19 cellular contexts compared by ENCODE assay signal in genomic region chr2:42764901-42765300, GRCh38. TPM values are rescaled to one million over a fixed set of nuclear protein-coding genes. Genes with fewer than 3 reads are reported as not detected.
DNase-seq lines count a peak whose midpoint lies in the region; ATAC-seq, FAIRE-seq and TF ChIP-seq lines count a peak whose summit lies in the region.
"Had no signal": no experiment of that assay in that cellular context is flagged by ENCODE, and none has a peak within 500 bp of the region (broad histone marks: within the 10 kb centered on the region; RNA-seq: fewer than 3 reads in every experiment).

No MANE protein-coding gene starts in this region.

- no peak overlapping the region for H4K5ac ChIP-seq in H1 (ENCODE audit: insufficient read length, low read depth, low read length)

- no peak overlapping the region for H2AK5ac ChIP-seq in H1 (ENCODE audit: low read depth, low read length)

- H3K36me3 ChIP-seq in H1 (ENCODE audit: control insufficient read depth in 2 of 4, insufficient read depth in 4 of 4, low read length in 3 of 4) (no peaks in the 10 kb centered on the region; a peak in 2 of 8 replicates), right lobe of liver (peaks cover 0 to 7% (median 0%) of the 10 kb centered on the region in 4 donors), osteoblast (ENCODE audit: insufficient read depth, low read length) (no peaks in the 10 kb centered on the region)
- H3K36me3 ChIP-seq: BE2C had no signal

- no peak overlapping the region for H3K9ac ChIP-seq in H1 (replicated peaks in 1 of 4; ENCODE audit: extremely low read depth in 1 of 4, low read depth in 3 of 4, low read length in 3 of 4)

- no peak for TF ChIP-seq RAD21 in H1 (IDR thresholded peaks at IDR 0.05 in 1 of 2, conservative IDR thresholded peaks at IDR 0.05 in 1 of 2; ENCODE audit: low read depth in 2 of 2, low read length in 2 of 2)

- H3K4me1 ChIP-seq in H1 (replicated peaks in 1 of 4; ENCODE audit: control insufficient read depth in 3 of 4, insufficient read depth in 4 of 4, low read length in 3 of 4) (peaks cover 0 to 11% (median under 1%) of the 10 kb centered on the region in 4 experiments; a peak in 3 of 7 replicates), right lobe of liver (no peaks in the 10 kb centered on the region), osteoblast (ENCODE audit: insufficient read depth, low read length) (no peaks in the 10 kb centered on the region)
- H3K4me1 ChIP-seq: BE2C, Caco-2 had no signal

- no peaks in the 10 kb centered on the region for H3K27me3 ChIP-seq in H1 (replicated peaks in 1 of 4; ENCODE audit: control insufficient read depth in 3 of 4, extremely low read depth in 1 of 4, insufficient read depth in 3 of 4, low read length in 3 of 4)
- no peaks in the 10 kb centered on the region for H3K27me3 ChIP-seq in right lobe of liver
- no peaks in the 10 kb centered on the region for H3K27me3 ChIP-seq in osteoblast (ENCODE audit: insufficient read depth, low read length)
- H3K27me3 ChIP-seq: BE2C had no signal

- no peak overlapping the region for H3K27ac ChIP-seq in H1 (ENCODE audit: low read depth, low read length)
- H3K27ac ChIP-seq in right lobe of liver, result no peak overlapping the region
- H3K27ac ChIP-seq in osteoblast (ENCODE audit: low read depth, low read length), result no peak overlapping the region
- H3K27ac ChIP-seq: C4-2B had no signal

- H2BK5ac ChIP-seq in H1 (ENCODE audit: low read depth, low read length), result no peak overlapping the region

- no peak overlapping the region for H3K14ac ChIP-seq in H1 (ENCODE audit: insufficient read length)

- DNase-seq in H1 (ENCODE audit: low read depth in 1 of 2, low spot score in 2 of 2) (no peak), right lobe of liver (peak in 1 of 3 donors; percentile 55), osteoblast (ENCODE audit: insufficient read length, low spot score, missing footprints) (peak; percentile 51), NK-92 (lab: John Stamatoyannopoulos, UW; ENCODE audit: unreplicated experiment) (no peak)
- DNase-seq in activated T-helper 2 cell treated with anti-CD3 and anti-CD28 coated beads, Interferon-gamma antibody, Interleukin-2, Interleukin-4, amounts not matched to agents 10 μg/mL and 5 μg/mL and 100 μg/mL, durations not matched to agents 14 hours and 24 hours and 36 hours (ENCODE audit: low spot score), result no peak
- DNase-seq: ACHN; BE2C; Caco-2; CD4-positive, alpha-beta T cell; GDM1; H9 had no signal

- H3K18ac ChIP-seq in H1 (ENCODE audit: extremely low read depth, low read length), result no peak overlapping the region

- no peak for FAIRE-seq in H1 (lab: Jason Lieb, UNC)
- FAIRE-seq: A204.1, D721Med, GM12892, HTR-8/SVneo had no signal

- no peak overlapping the region for H2BK12ac ChIP-seq in H1 (ENCODE audit: low read depth, low read length)

- no peaks in the 10 kb centered on the region for H3K79me2 ChIP-seq in H1 (ENCODE audit: control insufficient read depth in 1 of 2, insufficient read depth in 2 of 2, low read length in 2 of 2)
- no peaks in the 10 kb centered on the region for H3K79me2 ChIP-seq in osteoblast (ENCODE audit: insufficient read depth, low read length)

- intact Hi-C loops in right lobe of liver (cut with DNase I), result no loop called here
- intact Hi-C loops in activated T-helper 2 cell treated with anti-CD3 and anti-CD28 coated beads, Interferon-gamma antibody, Interleukin-2, Interleukin-4, amounts not matched to agents 10 μg/mL and 5 μg/mL and 100 μg/mL, durations not matched to agents 14 hours and 24 hours and 36 hours (cut with micrococcal nuclease), result no loop called here

- H3K23me2 ChIP-seq in H1 (ENCODE audit: low read depth, low read length), result no peaks in the 10 kb centered on the region

- H3K4me3 ChIP-seq in H1 (ENCODE audit: extremely low read depth in 1 of 4, insufficient read depth in 2 of 4, low read depth in 3 of 4, low read length in 4 of 4) (no peak overlapping the region), right lobe of liver (no peak overlapping the region), osteoblast (ENCODE audit: insufficient read depth, low read length) (no peak overlapping the region)
- H3K4me3 ChIP-seq: GM23338 had no signal

- H4K20me1 ChIP-seq in H1 (replicated peaks in 1 of 2; ENCODE audit: control insufficient read depth in 1 of 2, insufficient read depth in 2 of 2, low read length in 2 of 2), result no peaks in the 10 kb centered on the region
- no peaks in the 10 kb centered on the region for H4K20me1 ChIP-seq in osteoblast (ENCODE audit: insufficient read depth, low read length)

- no peak overlapping the region for H2BK120ac ChIP-seq in H1 (replicated peaks; ENCODE audit: low read depth, low read length)

- H3K4me3 Mint-ChIP-seq in activated T-helper 2 cell treated with anti-CD3 and anti-CD28 coated beads, Interferon-gamma antibody, Interleukin-2, Interleukin-4, amounts not matched to agents 10 μg/mL and 5 μg/mL and 100 μg/mL, durations not matched to agents 14 hours and 24 hours and 36 hours (ENCODE audit: low read depth), result no peak overlapping the region
- H3K4me3 Mint-ChIP-seq: CD4-positive, alpha-beta T cell; GM23338; H9; IgD-negative memory B cell had no signal

- H3K27me3 Mint-ChIP-seq in activated T-helper 2 cell treated with anti-CD3 and anti-CD28 coated beads, Interferon-gamma antibody, Interleukin-2, Interleukin-4, amounts not matched to agents 10 μg/mL and 5 μg/mL and 100 μg/mL, durations not matched to agents 14 hours and 24 hours and 36 hours (ENCODE audit: low read depth), result no peaks in the 10 kb centered on the region
- H3K27me3 Mint-ChIP-seq: CD4-positive, alpha-beta T cell; IgD-negative memory B cell had no signal

- H2AFZ ChIP-seq in H1 (ENCODE audit: low read length) (no peak overlapping the region), osteoblast (ENCODE audit: low read length) (no peak overlapping the region)
- H2AFZ ChIP-seq: GM23338 had no signal

- no peak overlapping the region for H3K4me2 ChIP-seq in H1 (ENCODE audit: insufficient read depth in 1 of 2, low read depth in 2 of 2, low read length in 2 of 2)
- H3K4me2 ChIP-seq in osteoblast (ENCODE audit: insufficient read depth, low read length), result no peak overlapping the region
- H3K4me2 ChIP-seq: GM23338 had no signal

- CTCF ChIA-PET in H1 (lab: Charles Lee; ENCODE audit: partially characterized antibody), result no interaction called here

- H3K79me1 ChIP-seq in H1 (ENCODE audit: low read depth, low read length), result no peaks in the 10 kb centered on the region

- no peaks in the 10 kb centered on the region for H3K36me3 Mint-ChIP-seq in activated T-helper 2 cell treated with anti-CD3 and anti-CD28 coated beads, Interferon-gamma antibody, Interleukin-2, Interleukin-4, amounts not matched to agents 10 μg/mL and 5 μg/mL and 100 μg/mL, durations not matched to agents 14 hours and 24 hours and 36 hours (ENCODE audit: low read depth)

- POLR2A ChIA-PET in H1 (lab: Charles Lee; ENCODE audit: partially characterized antibody), result interaction anchor here (0.9 kb wide), 1 partner anchor 28 kb away, joined by 3 read pairs; the partner anchor contains the start of gene HAAO

- H2BK20ac ChIP-seq in H1 (ENCODE audit: low read length), result no peak overlapping the region

- no peak overlapping the region for H2BK15ac ChIP-seq in H1 (ENCODE audit: low read length)

- H3K9me3 Mint-ChIP-seq in activated T-helper 2 cell treated with anti-CD3 and anti-CD28 coated beads, Interferon-gamma antibody, Interleukin-2, Interleukin-4, amounts not matched to agents 10 μg/mL and 5 μg/mL and 100 μg/mL, durations not matched to agents 14 hours and 24 hours and 36 hours, result no peaks in the 10 kb centered on the region
- H3K9me3 Mint-ChIP-seq: CD4-positive, alpha-beta T cell; GM23338; H9; IgD-negative memory B cell had no signal

- peak overlapping the region; percentile 22; the same call in 1 of the 2 replicates for H4K8ac ChIP-seq in H1 (ENCODE audit: extremely low read depth, insufficient read depth, low read length)

- no peak overlapping the region for H3K23ac ChIP-seq in H1 (ENCODE audit: insufficient read length)

- no peak overlapping the region for H3K27ac Mint-ChIP-seq in activated T-helper 2 cell treated with anti-CD3 and anti-CD28 coated beads, Interferon-gamma antibody, Interleukin-2, Interleukin-4, amounts not matched to agents 10 μg/mL and 5 μg/mL and 100 μg/mL, durations not matched to agents 14 hours and 24 hours and 36 hours
- H3K27ac Mint-ChIP-seq: GM23338, IgD-negative memory B cell had no signal

- H3K4me1 Mint-ChIP-seq in activated T-helper 2 cell treated with anti-CD3 and anti-CD28 coated beads, Interferon-gamma antibody, Interleukin-2, Interleukin-4, amounts not matched to agents 10 μg/mL and 5 μg/mL and 100 μg/mL, durations not matched to agents 14 hours and 24 hours and 36 hours (ENCODE audit: low read depth), result no peaks in the 10 kb centered on the region

- ATAC-seq in right lobe of liver, result peak in 3 of 4 donors; percentile 7 to 29 (median 20)
- no peak for ATAC-seq in HG02981 (IDR thresholded peaks at IDR 0.05; ENCODE audit: unreplicated experiment)

- TF ChIP-seq CTCF in H1 (IDR thresholded peaks at IDR 0.05; ENCODE audit: control extremely low read depth in 1 of 3, insufficient read depth in 1 of 3, low read depth in 1 of 3, low read length in 3 of 3), result no peak
- TF ChIP-seq CTCF in right lobe of liver (IDR thresholded peaks at IDR 0.05), result no peak
- no peak for TF ChIP-seq CTCF in osteoblast (IDR thresholded peaks at IDR 0.05; ENCODE audit: extremely low read depth, low read depth, low read length)

- 80% methylated on average over 2 of the region's 2 CpGs; no CpG with 5 or more reads in 1 of the 2 experiments for WGBS in H1 (ENCODE audit: extremely low coverage in 1 of 2, insufficient coverage in 1 of 2, insufficient read length in 1 of 2, insufficient replicate concordance in 2 of 2, low coverage in 1 of 2, low lambda C conversion rate in 2 of 2, missing lambda C conversion rate in 1 of 2), 2 experiments
- WGBS in right lobe of liver (ENCODE audit: insufficient coverage, low coverage, low lambda C conversion rate, missing lambda C conversion rate), result no CpG with 5 or more reads among the region's 2 CpGs

- H3K9me3 ChIP-seq in H1 (ENCODE audit: insufficient read depth in 2 of 2, low read depth in 1 of 2, low read length in 1 of 2), result no peaks in the 10 kb centered on the region
- no peaks in the 10 kb centered on the region for H3K9me3 ChIP-seq in right lobe of liver
- H3K9me3 ChIP-seq in osteoblast (ENCODE audit: low read depth, low read length), result no peaks in the 10 kb centered on the region
- H3K9me3 ChIP-seq: BE2C, Caco-2 had no signal

- H3K56ac ChIP-seq in H1 (replicated peaks; ENCODE audit: insufficient read length, low read depth, low read length), result no peak overlapping the region

- no peak for TF ChIP-seq EP300 in H1 (IDR thresholded peaks at IDR 0.05; ENCODE audit: borderline replicate concordance in 1 of 2, low read depth in 2 of 2, low read length in 2 of 2)

- H4K91ac ChIP-seq in H1 (replicated peaks; ENCODE audit: insufficient read length, low read length), result no peak overlapping the region

- H3K4ac ChIP-seq in H1 (replicated peaks; ENCODE audit: insufficient read length, low read depth, low read length), result no peak overlapping the region

- TF ChIP-seq POLR2A in H1 (IDR thresholded peaks at IDR 0.05; ENCODE audit: control extremely low read depth in 1 of 2, low read depth in 2 of 2, low read length in 2 of 2), result no peak
- no peak for TF ChIP-seq POLR2A in right lobe of liver (IDR thresholded peaks at IDR 0.05)

RNA-seq across cellular contexts. Expression of gene OXER1, which starts 1.0 kb away (rescaled TPM):
- total RNA-seq in H1 (2021; fragmentation: NEBNext Ultra II Directional; extraction: Animal tissue kit (Norgen Biotek cat#: 25700)), result 1.2 and 1.3 TPM in 2 replicates
- polyA plus RNA-seq in H1 (2011; rRNA removed), result 2.9 and 3.7 TPM in 2 replicates
- polyA plus RNA-seq in H1 (2011; cell fraction: cytosol; rRNA removed), result 1.8 TPM
- polyA plus RNA-seq in H1 (2011; cell fraction: nucleus; rRNA removed), result 6.2 TPM
- polyA plus RNA-seq in H1 (2012, experiment 1 of 2), result 1.3 to 2.9 TPM (median 2.4 TPM) in 4 replicates
- polyA plus RNA-seq in H1 (2012, experiment 2 of 2), result 0.71 TPM
- polyA plus RNA-seq in H1 (2013, experiment 1 of 2), result 0.65 TPM
- 0.46 TPM for polyA plus RNA-seq in H1 (2013, experiment 2 of 2)
- 1.0 and 1.8 TPM in 2 replicates for polyA minus RNA-seq in H1 (2011; rRNA and poly(A)+ RNA removed)
- polyA minus RNA-seq in H1 (2011; cell fraction: cytosol; rRNA and poly(A)+ RNA removed), result 0.81 TPM
- polyA minus RNA-seq in H1 (2011; cell fraction: nucleus; rRNA and poly(A)+ RNA removed), result 2.7 TPM
- total RNA-seq in right lobe of liver, result 10 to 100 TPM in 3 of 6 experiments, 1 to 10 TPM in 3; 5.3 to 29.4 (median 10.7) TPM
- 0.29 TPM in 1 of 2 replicates, not detected in the other for total RNA-seq in osteoblast
- 1.1 and 1.3 TPM in 2 replicates for total RNA-seq in activated T-helper 2 cell treated with anti-CD3 and anti-CD28 coated beads, Interferon-gamma antibody, Interleukin-2, Interleukin-4, amounts not matched to agents 10 μg/mL and 5 μg/mL and 100 μg/mL, durations not matched to agents 14 hours and 24 hours and 36 hours
- total RNA-seq: CD4-positive, alpha-beta T cell had no signal

RNA-seq across cellular contexts. Expression of gene HAAO, which starts 27.5 kb away (rescaled TPM):
- 2.5 and 3.2 TPM in 2 replicates for total RNA-seq in H1 (2021; fragmentation: NEBNext Ultra II Directional; extraction: Animal tissue kit (Norgen Biotek cat#: 25700))
- 7.0 and 9.5 TPM in 2 replicates for polyA plus RNA-seq in H1 (2011; rRNA removed)
- polyA plus RNA-seq in H1 (2011; cell fraction: cytosol; rRNA removed), result 5.4 TPM
- 12.8 TPM for polyA plus RNA-seq in H1 (2011; cell fraction: nucleus; rRNA removed)
- 2.2 to 6.4 TPM (median 4.5 TPM) in 4 replicates for polyA plus RNA-seq in H1 (2012, experiment 1 of 2)
- polyA plus RNA-seq in H1 (2012, experiment 2 of 2), result 2.6 TPM
- 1.8 TPM for polyA plus RNA-seq in H1 (2013, experiment 1 of 2)
- polyA plus RNA-seq in H1 (2013, experiment 2 of 2), result 1.7 TPM
- 3.3 and 5.6 TPM in 2 replicates for polyA minus RNA-seq in H1 (2011; rRNA and poly(A)+ RNA removed)
- polyA minus RNA-seq in H1 (2011; cell fraction: cytosol; rRNA and poly(A)+ RNA removed), result 1.4 TPM
- 5.7 TPM for polyA minus RNA-seq in H1 (2011; cell fraction: nucleus; rRNA and poly(A)+ RNA removed)
- total RNA-seq in right lobe of liver, result 100 to 1,000 TPM in 3 of 6 experiments, 10 to 100 TPM in 3; 60.7 to 187 (median 114) TPM
- 0.72 and 1.8 TPM in 2 replicates for total RNA-seq in osteoblast
- 5.1 and 5.8 TPM in 2 replicates for total RNA-seq in activated T-helper 2 cell treated with anti-CD3 and anti-CD28 coated beads, Interferon-gamma antibody, Interleukin-2, Interleukin-4, amounts not matched to agents 10 μg/mL and 5 μg/mL and 100 μg/mL, durations not matched to agents 14 hours and 24 hours and 36 hours
- total RNA-seq: CD4-positive, alpha-beta T cell had no signal
